1 cellular context compared by ENCODE assay signal in genomic region chr16:89602952-89603590, GRCh38.
TF ChIP-seq lines count a peak whose summit lies in the region.

No MANE protein-coding gene starts in this region.

TF ChIP-seq in IMR-90, 13 proteins besides CTCF, POLR2A, EP300 and RAD21:
- TF ChIP-seq NFE2L2 (IDR thresholded peaks at IDR 0.05; ENCODE audit: low read depth, low read length) (no peak), RFX5 (IDR thresholded peaks at IDR 0.05; ENCODE audit: low read depth, low read length) (no peak), MAFK (IDR thresholded peaks at IDR 0.05; ENCODE audit: low read depth, low read length) (no peak), FOS (IDR thresholded peaks at IDR 0.05; ENCODE audit: low read depth, low read length) (no peak), CEBPB (IDR thresholded peaks at IDR 0.05; ENCODE audit: low read depth, low read length) (no peak)
- TF ChIP-seq, protein P1, sequence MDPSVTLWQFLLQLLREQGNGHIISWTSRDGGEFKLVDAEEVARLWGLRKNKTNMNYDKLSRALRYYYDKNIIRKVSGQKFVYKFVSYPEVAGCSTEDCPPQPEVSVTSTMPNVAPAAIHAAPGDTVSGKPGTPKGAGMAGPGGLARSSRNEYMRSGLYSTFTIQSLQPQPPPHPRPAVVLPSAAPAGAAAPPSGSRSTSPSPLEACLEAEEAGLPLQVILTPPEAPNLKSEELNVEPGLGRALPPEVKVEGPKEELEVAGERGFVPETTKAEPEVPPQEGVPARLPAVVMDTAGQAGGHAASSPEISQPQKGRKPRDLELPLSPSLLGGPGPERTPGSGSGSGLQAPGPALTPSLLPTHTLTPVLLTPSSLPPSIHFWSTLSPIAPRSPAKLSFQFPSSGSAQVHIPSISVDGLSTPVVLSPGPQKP (IDR thresholded peaks at IDR 0.05; ENCODE audit: borderline replicate concordance, low read depth, low read length), result no peak
- TF ChIP-seq, protein P2, sequence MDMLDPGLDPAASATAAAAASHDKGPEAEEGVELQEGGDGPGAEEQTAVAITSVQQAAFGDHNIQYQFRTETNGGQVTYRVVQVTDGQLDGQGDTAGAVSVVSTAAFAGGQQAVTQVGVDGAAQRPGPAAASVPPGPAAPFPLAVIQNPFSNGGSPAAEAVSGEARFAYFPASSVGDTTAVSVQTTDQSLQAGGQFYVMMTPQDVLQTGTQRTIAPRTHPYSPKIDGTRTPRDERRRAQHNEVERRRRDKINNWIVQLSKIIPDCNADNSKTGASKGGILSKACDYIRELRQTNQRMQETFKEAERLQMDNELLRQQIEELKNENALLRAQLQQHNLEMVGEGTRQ (IDR thresholded peaks at IDR 0.05; ENCODE audit: low read depth, low read length), result no peak
TF ChIP-seq in IMR-90: peak in this region for 0.
